In the genomic region with DNA sequence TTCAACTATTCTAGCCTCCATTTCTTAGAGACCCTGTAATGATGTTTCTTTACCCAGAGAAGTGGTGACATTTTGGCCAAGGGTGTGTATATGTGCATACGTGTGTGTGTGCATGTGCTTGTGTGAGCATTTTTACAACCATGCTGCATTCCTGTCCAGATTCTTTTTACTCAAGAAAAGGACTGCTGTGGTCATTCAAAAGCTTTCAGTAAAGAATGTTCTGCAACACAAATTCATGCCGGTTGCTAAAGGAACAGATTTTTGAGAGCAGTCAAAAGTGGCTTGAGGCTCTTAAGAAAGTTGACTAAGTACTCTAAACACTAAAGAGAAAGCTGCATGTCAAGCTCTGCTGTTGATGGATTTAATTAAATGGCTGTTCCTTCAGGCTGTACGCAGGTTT, we compare ENCODE assay signal across 16 cellular contexts.
DNase-seq lines count a peak whose midpoint lies in the region; ATAC-seq, FAIRE-seq and TF ChIP-seq lines count a peak whose summit lies in the region.
"Had no signal": no experiment of that assay in that cellular context is flagged by ENCODE, and none has a peak within 500 bp of the region (broad histone marks: within the 10 kb centered on the region; RNA-seq: fewer than 3 reads in every experiment).

No MANE protein-coding gene starts in this region.

- H3K4me3 Mint-ChIP-seq in T-helper 17 cell: no peak overlapping the region
- H3K4me3 Mint-ChIP-seq in stimulated activated naive B cell treated with anti-CD40 and anti-IgM and Interleukin-4, amounts not matched to agents 10 μg/mL and 1 μg/mL and 100 μg/mL, for 72 hours: no peak overlapping the region
- H3K4me3 Mint-ChIP-seq: B cell; CD4-positive, alpha-beta T cell had no signal

- H3K27ac ChIP-seq in lower lobe of right lung: peak overlapping the region; percentile 36
- H3K27ac ChIP-seq in upper lobe of right lung: no peak overlapping the region

- H3K36me3 ChIP-seq in lower lobe of right lung (no peaks in the 10 kb centered on the region), upper lobe of right lung (no peaks in the 10 kb centered on the region)
- H3K36me3 ChIP-seq: HAP-1 had no signal

- intact Hi-C loops in lower lobe of right lung (cut with DNase I) (no loop called here), upper lobe of right lung (cut with DNase I) (no loop called here)

- TF ChIP-seq CTCF in lower lobe of right lung (IDR thresholded peaks at IDR 0.05) (no peak), upper lobe of right lung (IDR thresholded peaks at IDR 0.05) (no peak)

- no peaks in the 10 kb centered on the region for H3K36me3 Mint-ChIP-seq in T-helper 17 cell (ENCODE audit: low read depth)
- H3K36me3 Mint-ChIP-seq in stimulated activated naive B cell treated with anti-CD40 and anti-IgM and Interleukin-4, amounts not matched to agents 10 μg/mL and 1 μg/mL and 100 μg/mL, for 72 hours: no peaks in the 10 kb centered on the region

- no peaks in the 10 kb centered on the region for H3K4me1 Mint-ChIP-seq in T-helper 17 cell
- H3K4me1 Mint-ChIP-seq in stimulated activated naive B cell treated with anti-CD40 and anti-IgM and Interleukin-4, amounts not matched to agents 10 μg/mL and 1 μg/mL and 100 μg/mL, for 72 hours: no peaks in the 10 kb centered on the region
- H3K4me1 Mint-ChIP-seq: B cell had no signal

- H3K27me3 ChIP-seq in lower lobe of right lung (ENCODE audit: low read depth): no peaks in the 10 kb centered on the region
- H3K27me3 ChIP-seq in upper lobe of right lung: no peaks in the 10 kb centered on the region

- H3K9me3 ChIP-seq in lower lobe of right lung (no peaks in the 10 kb centered on the region), upper lobe of right lung (no peaks in the 10 kb centered on the region), T-helper 17 cell (ENCODE audit: control insufficient read depth, low read length, poor library complexity, severe bottlenecking) (no peaks in the 10 kb centered on the region)
- H3K9me3 ChIP-seq: HAP-1 had no signal

- H3K27me3 Mint-ChIP-seq in T-helper 17 cell: peaks cover 6% of the 10 kb centered on the region
- no peaks in the 10 kb centered on the region for H3K27me3 Mint-ChIP-seq in stimulated activated naive B cell treated with anti-CD40 and anti-IgM and Interleukin-4, amounts not matched to agents 10 μg/mL and 1 μg/mL and 100 μg/mL, for 72 hours

- FAIRE-seq in colon (lab: Jason Lieb, UNC): peak; percentile 36
- FAIRE-seq: A204.1, GM12878, H1 had no signal

- H3K27ac Mint-ChIP-seq in T-helper 17 cell: no peak overlapping the region
- no peak overlapping the region for H3K27ac Mint-ChIP-seq in stimulated activated naive B cell treated with anti-CD40 and anti-IgM and Interleukin-4, amounts not matched to agents 10 μg/mL and 1 μg/mL and 100 μg/mL, for 72 hours
- H3K27ac Mint-ChIP-seq: B cell; CD4-positive, alpha-beta T cell had no signal

- H3K9me3 Mint-ChIP-seq in stimulated activated naive B cell treated with anti-CD40 and anti-IgM and Interleukin-4, amounts not matched to agents 10 μg/mL and 1 μg/mL and 100 μg/mL, for 72 hours: peaks cover 0 to 3% of the 10 kb centered on the region in 2 donors
- H3K9me3 Mint-ChIP-seq: CD4-positive, alpha-beta T cell had no signal

- H3K4me3 ChIP-seq in lower lobe of right lung: no peak overlapping the region
- no peak overlapping the region for H3K4me3 ChIP-seq in upper lobe of right lung
- H3K4me3 ChIP-seq: GM12878, HAP-1 had no signal

- DNase-seq in lower lobe of right lung (no peak), renal cortical epithelial cell (ENCODE audit: low read depth) (peak; percentile 29), upper lobe of right lung (no peak), T-helper 17 cell (no peak), NCI-H526 treated with DMSO at 0.1 percent for 48 hours (lab: John Stamatoyannopoulos, UW) (no peak)
- DNase-seq in stimulated activated naive B cell treated with anti-CD40 and anti-IgM and Interleukin-4, amounts not matched to agents 10 μg/mL and 1 μg/mL and 100 μg/mL, for 72 hours: no peak
- DNase-seq: C1 segment of cervical spinal cord; Calu3; CD4-positive, alpha-beta T cell; DMS 273 treated with DMSO at 0.1 percent for 48 hours had no signal

- H3K4me1 ChIP-seq in lower lobe of right lung (no peaks in the 10 kb centered on the region), upper lobe of right lung (no peaks in the 10 kb centered on the region)
- H3K4me1 ChIP-seq: HAP-1 had no signal

- ATAC-seq in lower lobe of right lung (peak; percentile 80 to 92), upper lobe of right lung (peak; percentile 69), T-helper 17 cell (no peak)
- ATAC-seq in stimulated activated naive B cell treated with anti-CD40 and anti-IgM and Interleukin-4, amounts not matched to agents 10 μg/mL and 1 μg/mL and 100 μg/mL, for 72 hours (replicated peaks): no peak
- ATAC-seq: GM12878 had no signal

Comparison
In these comparisons a context has a peak if more than half of its experiments do, and no peak if none do; other contexts are left out.
1. ATAC-seq: peak in lower lobe of right lung (2 of 2) and upper lobe of right lung (single experiment); none in T-helper 17 cell (single experiment) and stimulated activated naive B cell treated with anti-CD40 and anti-IgM and Interleukin-4, amounts not matched to agents 10 μg/mL and 1 μg/mL and 100 μg/mL, for 72 hours (0 of 2).